In the genomic region with DNA sequence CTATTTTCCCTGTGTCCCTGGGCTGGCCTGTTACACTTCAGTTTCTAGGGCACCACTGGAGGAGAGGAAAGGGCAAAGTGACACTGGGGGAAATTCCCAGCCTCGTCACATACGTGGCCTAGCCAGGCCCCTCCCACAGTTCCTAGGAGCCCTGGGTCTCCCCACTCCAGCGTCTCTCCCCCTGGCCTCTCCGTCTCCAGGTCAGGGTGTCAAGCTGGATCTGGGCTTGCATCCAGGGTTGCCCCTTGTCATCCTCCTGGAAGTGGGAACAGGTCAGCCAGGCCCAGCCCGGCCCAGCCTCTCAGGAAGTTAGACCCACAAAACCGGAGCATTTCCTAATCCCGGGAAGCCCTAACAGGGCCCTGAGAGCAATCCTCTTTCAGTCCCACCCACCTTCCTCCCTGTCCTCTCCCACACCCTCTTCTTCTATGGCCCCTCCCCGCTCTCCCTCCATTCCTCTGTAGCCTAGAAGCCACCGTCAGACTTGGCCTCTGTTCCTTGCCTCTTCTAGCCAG, we compare ENCODE assay signal across 8 cellular contexts. TPM values are rescaled to one million over a fixed set of nuclear protein-coding genes. Genes with fewer than 3 reads are reported as not detected.
DNase-seq lines count a peak whose midpoint lies in the region; TF ChIP-seq lines count a peak whose summit lies in the region.

No MANE protein-coding gene starts in this region.

- H3K27me3 ChIP-seq in GM23248 (replicated peaks; ENCODE audit: insufficient read depth) (no peaks in the 10 kb centered on the region), Caco-2 (replicated peaks; ENCODE audit: control insufficient read depth, insufficient read depth, low read length) (no peaks in the 10 kb centered on the region)

- H3K36me3 Mint-ChIP-seq in activated CD4-positive, alpha-beta T cell treated with anti-CD3 and anti-CD28 coated beads, Interleukin-2, amount 10 ng/mL, durations not matched to agents 24 days and 14 days (ENCODE audit: low read depth) = peaks cover 13% of the 10 kb centered on the region
- no peaks in the 10 kb centered on the region for H3K36me3 Mint-ChIP-seq in Caco-2 (ENCODE audit: insufficient read depth, unreplicated experiment)

- no peak overlapping the region for H3K9ac ChIP-seq in GM23248

- TF ChIP-seq CTCF in Caco-2 (IDR thresholded peaks at IDR 0.05; ENCODE audit: insufficient read depth in 1 of 2, low read depth in 1 of 2, low read length in 1 of 2, severe bottlenecking in 1 of 2, unreplicated experiment in 1 of 2) = no peak

- CTCF ChIA-PET in Caco-2 (lab: Charles Lee) = no interaction called here

- H3K9me3 ChIP-seq in GM23248 (ENCODE audit: low read depth) (no peaks in the 10 kb centered on the region), Caco-2 (no peaks in the 10 kb centered on the region)

- no peaks in the 10 kb centered on the region for H3K27me3 Mint-ChIP-seq in activated CD4-positive, alpha-beta T cell treated with anti-CD3 and anti-CD28 coated beads, Interleukin-2, amount 10 ng/mL, durations not matched to agents 24 days and 14 days
- no peaks in the 10 kb centered on the region for H3K27me3 Mint-ChIP-seq in Caco-2 (ENCODE audit: insufficient read depth, unreplicated experiment)

- H4K20me1 ChIP-seq in GM23248 (ENCODE audit: insufficient read depth) = no peaks in the 10 kb centered on the region

- H3K4me1 ChIP-seq in GM23248 (ENCODE audit: insufficient read depth) (0 out of 2 replicates have a peak, but pooled peaks cover 4% of the 10 kb centered on the region), Caco-2 (peaks cover 11% of the 10 kb centered on the region; the same call in 1 of the 2 replicates)

- no peaks in the 10 kb centered on the region for H3K9me2 ChIP-seq in GM23248 (ENCODE audit: insufficient read depth)

- no peak for DNase-seq in GM23248
- peak; percentile 86 for DNase-seq in activated CD4-positive, alpha-beta T cell treated with anti-CD3 and anti-CD28 coated beads, Interleukin-2, amount 10 ng/mL, durations not matched to agents 24 days and 14 days
- peak; percentile 83 for DNase-seq in glomerular visceral epithelial cell (ENCODE audit: extremely low spot score)
- peak; percentile 53 for DNase-seq in stimulated activated CD4-positive, alpha-beta T cell treated with anti-CD3 and anti-CD28 coated beads, Interleukin-4, amount 100 ng/mL, for 24 hours
- DNase-seq in C1 segment of cervical spinal cord (lab: John Stamatoyannopoulos, UW) = no peak
- no peak for DNase-seq in NK-92 (lab: John Stamatoyannopoulos, UW; ENCODE audit: unreplicated experiment)
- no peak for DNase-seq in Caco-2
- no peak for DNase-seq in mesenteric fat pad (ENCODE audit: low spot score)

- no peak overlapping the region for H3K27ac ChIP-seq in GM23248

- peak overlapping the region; percentile 86 for H3K4me3 Mint-ChIP-seq in activated CD4-positive, alpha-beta T cell treated with anti-CD3 and anti-CD28 coated beads, Interleukin-2, amount 10 ng/mL, durations not matched to agents 24 days and 14 days
- H3K4me3 Mint-ChIP-seq in Caco-2 (ENCODE audit: unreplicated experiment) = no peak overlapping the region

- H2AFZ ChIP-seq in GM23248 = peak overlapping the region; percentile 39

- H3K4me1 Mint-ChIP-seq in activated CD4-positive, alpha-beta T cell treated with anti-CD3 and anti-CD28 coated beads, Interleukin-2, amount 10 ng/mL, durations not matched to agents 24 days and 14 days = peaks cover 58% of the 10 kb centered on the region
- H3K4me1 Mint-ChIP-seq in Caco-2 (ENCODE audit: low read depth, unreplicated experiment) = peaks cover 15% of the 10 kb centered on the region

- no TSS peak for BruUV-seq in Caco-2 (replicated peaks; lab: Mats Ljungman, UMichigan)

- H3K36me3 ChIP-seq in GM23248 (ENCODE audit: low read depth) = no peaks in the 10 kb centered on the region
- H3K36me3 ChIP-seq in Caco-2 (ENCODE audit: control insufficient read depth, insufficient read depth, low read length) = no peaks in the 10 kb centered on the region

- H3K4me3 ChIP-seq in GM23248 (no peak overlapping the region), Caco-2 (ENCODE audit: low read depth, low read length) (no peak overlapping the region)

- intact Hi-C loops in activated CD4-positive, alpha-beta T cell treated with anti-CD3 and anti-CD28 coated beads, Interleukin-2, amount 10 ng/mL, durations not matched to agents 24 days and 14 days (cut with micrococcal nuclease) = loop anchor here (1.0 to 10.0 kb wide), 4 partner anchors 9 to 1741 kb away; partner anchors contain the start of gene GRPEL2
- intact Hi-C loops in Caco-2 (cut with micrococcal nuclease; ENCODE audit: unreplicated experiment) = no loop called here

- H3K4me2 ChIP-seq in GM23248 (ENCODE audit: unreplicated experiment) = no peak overlapping the region

- H3K79me2 ChIP-seq in GM23248 (ENCODE audit: insufficient read depth) = peaks cover 9% of the 10 kb centered on the region; the same call in 1 of the 2 replicates

- H3K27ac Mint-ChIP-seq in activated CD4-positive, alpha-beta T cell treated with anti-CD3 and anti-CD28 coated beads, Interleukin-2, amount 10 ng/mL, durations not matched to agents 24 days and 14 days = peak overlapping the region; percentile 85
- no peak overlapping the region for H3K27ac Mint-ChIP-seq in Caco-2 (ENCODE audit: unreplicated experiment)

- no peaks in the 10 kb centered on the region for H3K9me3 Mint-ChIP-seq in activated CD4-positive, alpha-beta T cell treated with anti-CD3 and anti-CD28 coated beads, Interleukin-2, amount 10 ng/mL, durations not matched to agents 24 days and 14 days
- H3K9me3 Mint-ChIP-seq in Caco-2 (ENCODE audit: unreplicated experiment) = no peaks in the 10 kb centered on the region

- POLR2A ChIA-PET in Caco-2 (lab: Charles Lee) = no interaction called here

- H3F3A ChIP-seq in GM23248 (ENCODE audit: insufficient read depth) = peaks cover 9% of the 10 kb centered on the region; the same call in 1 of the 2 replicates

- in situ Hi-C loops in GM23248 (cut with MboI) = no loop called here

- 32 to 34% methylated on average over 9 of the region's 9 CpGs for WGBS in GM23248 (ENCODE audit: low coverage in 1 of 2, low lambda C conversion rate in 2 of 2, missing lambda C conversion rate in 2 of 2), 2 experiments

RNA-seq across cellular contexts. Expression of gene TNIP1, which starts 4.7 kb away (rescaled TPM):
- total RNA-seq in GM23248 (2014; rRNA removed; shearing (Covaris generic)) = 88.8 and 92.1 TPM in 2 replicates
- 43.1 and 43.2 TPM in 2 replicates for polyA plus RNA-seq in GM23248 (2016; fragmentation: Nextera tagmentation; extraction: Ambion mirVana)
- 345 and 360 TPM in 2 replicates for total RNA-seq in activated CD4-positive, alpha-beta T cell treated with anti-CD3 and anti-CD28 coated beads, Interleukin-2, amount 10 ng/mL, durations not matched to agents 24 days and 14 days
- total RNA-seq in Caco-2 (2022) (62.7 and 65.7 TPM in 2 replicates), mesenteric fat pad (285 TPM)

Comparison
In these comparisons a context has a peak if more than half of its experiments do, and no peak if none do; other contexts are left out.
1. DNase-seq: peak in activated CD4-positive, alpha-beta T cell treated with anti-CD3 and anti-CD28 coated beads, Interleukin-2, amount 10 ng/mL, durations not matched to agents 24 days and 14 days (single experiment), glomerular visceral epithelial cell (single experiment) and stimulated activated CD4-positive, alpha-beta T cell treated with anti-CD3 and anti-CD28 coated beads, Interleukin-4, amount 100 ng/mL, for 24 hours (single experiment); none in GM23248 (single experiment), C1 segment of cervical spinal cord (0 of 14), NK-92 (single experiment), Caco-2 (0 of 2) and mesenteric fat pad (single experiment).